In the genomic region with DNA sequence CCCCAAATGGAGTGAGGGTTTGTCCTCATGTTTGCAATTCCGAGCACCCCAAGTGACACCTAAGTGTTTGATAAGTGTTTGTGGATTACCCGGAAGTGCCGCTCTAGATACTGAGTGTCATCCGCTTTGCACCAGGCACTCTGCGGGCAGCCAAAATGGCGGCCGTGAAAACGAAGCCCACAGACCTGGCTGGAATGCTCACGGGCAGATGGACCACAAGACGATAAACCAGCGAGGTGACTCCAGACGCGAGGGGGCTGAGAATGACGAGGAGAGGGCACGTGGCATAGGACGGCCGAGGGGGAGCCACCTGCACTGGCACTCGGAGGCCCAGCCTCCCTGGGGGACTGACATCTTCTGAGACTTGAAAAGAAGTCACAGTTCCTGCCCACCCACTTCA, we compare ENCODE assay signal across 22 cellular contexts. TPM values are rescaled to one million over a fixed set of nuclear protein-coding genes. Genes with fewer than 3 reads are reported as not detected.
"Had no signal": no experiment of that assay in that cellular context is flagged by ENCODE, and none has a peak within 500 bp of the region (broad histone marks: within the 10 kb centered on the region; RNA-seq: fewer than 3 reads in every experiment).

No MANE protein-coding gene starts in this region.

- H2AFZ ChIP-seq: parathyroid adenoma had no signal

- H3K27ac ChIP-seq: esophagus squamous epithelium, parathyroid adenoma, right lobe of liver, transverse colon had no signal

- FAIRE-seq: endometrium, small intestine had no signal

- H3K79me2 ChIP-seq: parathyroid adenoma had no signal

- ATAC-seq: effector memory CD8-positive, alpha-beta T cell; left ventricle myocardium superior; mucosa of descending colon; natural killer cell treated with Interleukin-12 subunit alpha and Interleukin-12 subunit beta and Interleukin-15 and Interleukin-18, amount 100 ng/mL, for 72 hours; right lobe of liver; stimulated activated naive B cell treated with anti-CD40 and anti-IgM and Interleukin-4, amounts not matched to agents 10 μg/mL and 1 μg/mL and 100 μg/mL, for 72 hours had no signal

- H3K9me3 ChIP-seq: esophagus squamous epithelium, mucosa of descending colon, right lobe of liver, transverse colon had no signal

- H3K4me1 ChIP-seq: parathyroid adenoma, right lobe of liver, transverse colon had no signal

- H3K4me3 ChIP-seq: esophagus squamous epithelium, lung, mucosa of descending colon, right lobe of liver, transverse colon had no signal

- DNase-seq: cortex of kidney; effector memory CD8-positive, alpha-beta T cell; erythroblast; esophagus squamous epithelium; foreskin melanocyte; glutamatergic neuron; hypothalamus; immature natural killer cell; islet precursor cell; left ventricle myocardium superior; mucosa of descending colon; naive B cell; right lobe of liver; small intestine; stimulated activated CD4-positive, alpha-beta T cell treated with anti-CD3 and anti-CD28 coated beads, Interleukin-15, amount 100 ng/mL, for 24 hours; stimulated activated CD4-positive, alpha-beta T cell treated with anti-CD3 and anti-CD28 coated beads, Interleukin-2, amount 100 ng/mL, for 48 hours; stimulated activated naive B cell treated with anti-CD40 and anti-IgM and Interleukin-4, amounts not matched to agents 10 μg/mL and 1 μg/mL and 100 μg/mL, for 72 hours; transverse colon had no signal

- H3K27me3 ChIP-seq: right lobe of liver had no signal

- H3K9ac ChIP-seq: parathyroid adenoma had no signal

- H3K36me3 ChIP-seq: right lobe of liver, transverse colon had no signal

RNA-seq across cellular contexts. Expression of gene PPP2R2C, which starts 51.0 kb away (rescaled TPM):
- total RNA-seq: natural killer cell treated with Interleukin-12 subunit alpha and Interleukin-12 subunit beta and Interleukin-15 and Interleukin-18, amount 100 ng/mL, for 72 hours had no signal
- polyA plus RNA-seq: immature natural killer cell had no signal
